In genomic region chr9:93190133-93190525, GRCh38 we compare ENCODE assay signal across 26 cellular contexts.
"Had no signal": no experiment of that assay in that cellular context is flagged by ENCODE, and none has a peak within 500 bp of the region (broad histone marks: within the 10 kb centered on the region; RNA-seq: fewer than 3 reads in every experiment).

No MANE protein-coding gene starts in this region.

- DNase-seq: activated CD4-positive, alpha-beta T cell treated with anti-CD3 and anti-CD28 coated beads for 48 hours; activated CD4-positive, alpha-beta T cell treated with anti-CD3 and anti-CD28 coated beads, Interleukin-2, amount 50 U/mL, for 48 hours; activated CD4-positive, CD25-positive, alpha-beta regulatory T cell treated with anti-CD3 and anti-CD28 coated beads, Interleukin-2, amount 50 U/mL, for 72 hours; activated CD8-positive, alpha-beta memory T cell treated with anti-CD3 and anti-CD28 coated beads for 24 hours; activated effector memory CD4-positive, alpha-beta T cell treated with anti-CD3 and anti-CD28 coated beads, Interleukin-2, amount 50 U/mL, for 16 hours; activated naive CD4-positive, alpha-beta T cell treated with Interleukin-2 at 50 U/mL for 16 hours; activated naive CD8-positive, alpha-beta T cell treated with anti-CD3 and anti-CD28 coated beads, Interleukin-2, amount 50 U/mL, for 24 hours; activated T-cell treated with anti-CD3 and anti-CD28 coated beads, Interleukin-2, amount 50 U/mL, for 4 hours; amniotic stem cell; brain microvascular endothelial cell; MG63; MV-4-11; NCI-H1092 treated with DMSO at 0.1 percent for 48 hours; NCI-H1417 treated with DMSO at 0.1 percent for 48 hours; NCI-H1694; NCI-H2029; NCI-H2107; NCI-H510A treated with DMSO at 0.1 percent for 48 hours; NCI-H69; NK-92 treated with Interleukin-12 subunit alpha and Interleukin-12 subunit beta, amount 100 ng/mL, for 24 hours; OCI-M1; RPMI8226; SHP77 treated with DMSO at 0.1 percent for 48 hours had no signal

- H3K9me3 ChIP-seq: MG63 had no signal

- H3K36me3 ChIP-seq: brain microvascular endothelial cell, MG63 had no signal

- H3K4me3 ChIP-seq: MG63 had no signal

- ATAC-seq: activated naive CD4-positive, alpha-beta T cell treated with anti-CD3 and anti-CD28 coated beads, Interleukin-2, amount 50 U/mL, for 72 hours; activated naive CD8-positive, alpha-beta T cell treated with anti-CD3 and anti-CD28 coated beads, Interleukin-2, amount 50 U/mL, for 24 hours; activated T-cell treated with anti-CD3 and anti-CD28 coated beads, Interleukin-2, amount 50 U/mL, for 4 hours; Panc1; WTC11 had no signal

- H3K27me3 ChIP-seq: MG63 had no signal

- H3K27ac ChIP-seq: brain microvascular endothelial cell had no signal
